Comparison of ENCODE assay signal across 15 cellular contexts in the genomic region with DNA sequence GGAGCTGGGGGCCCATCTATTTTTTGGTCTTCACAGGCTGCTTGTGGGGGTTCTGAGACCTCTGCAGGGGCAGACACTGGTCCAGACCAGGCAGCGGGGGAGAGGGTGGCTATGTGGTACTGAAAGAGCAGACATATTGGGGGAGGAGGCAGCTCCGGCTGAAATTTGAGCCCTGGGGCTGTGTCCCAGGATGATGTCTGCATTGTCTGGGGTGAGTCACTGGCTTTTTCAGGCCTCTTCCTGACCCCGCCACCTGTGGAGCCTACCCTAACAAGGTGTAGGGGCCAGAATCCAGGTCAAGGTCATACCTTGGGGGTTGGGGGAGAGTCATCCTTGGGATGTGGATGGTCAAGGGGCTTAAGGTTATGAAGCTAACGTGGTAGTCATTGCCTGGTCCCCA. TPM values are rescaled to one million over a fixed set of nuclear protein-coding genes. Genes with fewer than 3 reads are reported as not detected.
DNase-seq lines count a peak whose midpoint lies in the region; ATAC-seq and TF ChIP-seq lines count a peak whose summit lies in the region.
"Had no signal": no experiment of that assay in that cellular context is flagged by ENCODE, and none has a peak within 500 bp of the region (broad histone marks: within the 10 kb centered on the region; RNA-seq: fewer than 3 reads in every experiment).

No MANE protein-coding gene starts in this region.

- no peak for TF ChIP-seq CTCF in endodermal cell (conservative IDR thresholded peaks at IDR 0.05)
- no peak for TF ChIP-seq CTCF in parathyroid adenoma (IDR thresholded peaks at IDR 0.05)

- no peaks in the 10 kb centered on the region for H3K9me3 Mint-ChIP-seq in endodermal cell
- H3K9me3 Mint-ChIP-seq: activated CD4-positive, alpha-beta T cell treated with anti-CD3 and anti-CD28 coated beads, Interleukin-2, amount 10 ng/mL, durations not matched to agents 7 days and 5 days; dendritic cell treated with granulocyte-macrophage colony-stimulating factor and Interleukin-4, amounts not matched to agents 40 ng/mL and 50 ng/mL, for 4 days; naive thymus-derived CD4-positive, alpha-beta T cell had no signal

- H3K4me3 ChIP-seq in endodermal cell (ENCODE audit: low read length) (no peak overlapping the region), parathyroid adenoma (ENCODE audit: low read depth, low read length) (no peak overlapping the region)
- H3K4me3 ChIP-seq: skin epidermis had no signal

- DNase-seq in ELR (ENCODE audit: low read depth) (peak; percentile 71), endodermal cell (peak; percentile 82), GDM1 (lab: John Stamatoyannopoulos, UW) (no peak)
- DNase-seq: activated CD4-positive, alpha-beta T cell treated with anti-CD3 and anti-CD28 coated beads, Interleukin-2, amount 10 ng/mL, durations not matched to agents 7 days and 5 days; activated T-cell treated with anti-CD3 and anti-CD28 coated beads, Interleukin-2, amount 50 U/mL, for 48 hours; amniotic stem cell; naive thymus-derived CD4-positive, alpha-beta T cell; NCI-H1048; T-helper 2 cell had no signal

- no peak overlapping the region for H2AFZ ChIP-seq in parathyroid adenoma

- H3K27me3 Mint-ChIP-seq in endodermal cell (ENCODE audit: insufficient read depth): peaks cover 97% of the 10 kb centered on the region

- no peaks in the 10 kb centered on the region for H3K79me2 ChIP-seq in parathyroid adenoma

- H3K4me1 ChIP-seq in endodermal cell (ENCODE audit: control insufficient read depth, insufficient read depth, low read length) (peaks cover 2% of the 10 kb centered on the region), parathyroid adenoma (peaks cover 45% of the 10 kb centered on the region)

- no peak for TF ChIP-seq RAD21 in Ishikawa (IDR thresholded peaks at IDR 0.05; ENCODE audit: low read depth)

- no peak overlapping the region for H3K4me3 Mint-ChIP-seq in endodermal cell
- H3K4me3 Mint-ChIP-seq: activated CD4-positive, alpha-beta T cell treated with anti-CD3 and anti-CD28 coated beads, Interleukin-2, amount 10 ng/mL, durations not matched to agents 7 days and 5 days; dendritic cell treated with granulocyte-macrophage colony-stimulating factor and Interleukin-4, amounts not matched to agents 40 ng/mL and 50 ng/mL, for 4 days had no signal

- no peaks in the 10 kb centered on the region for H3K36me3 Mint-ChIP-seq in endodermal cell (ENCODE audit: low read depth)
- H3K36me3 Mint-ChIP-seq: naive thymus-derived CD4-positive, alpha-beta T cell had no signal

- peaks cover 6% of the 10 kb centered on the region for H3K4me1 Mint-ChIP-seq in endodermal cell

- H3K36me3 ChIP-seq in endodermal cell (ENCODE audit: control insufficient read depth, insufficient read depth, low read length) (no peaks in the 10 kb centered on the region), parathyroid adenoma (ENCODE audit: control insufficient read depth, insufficient read depth, low read length) (no peaks in the 10 kb centered on the region)

- no peak overlapping the region for H3K9ac ChIP-seq in endodermal cell (ENCODE audit: extremely low read depth, low read length, poor library complexity, severe bottlenecking)
- no peak overlapping the region for H3K9ac ChIP-seq in parathyroid adenoma

- TF ChIP-seq EP300 in Ishikawa (IDR thresholded peaks at IDR 0.05; ENCODE audit: borderline replicate concordance): 0 out of 2 replicates have a peak, but pooled peaks have one; percentile 27

- H3K4me2 ChIP-seq in parathyroid adenoma (ENCODE audit: low read length): no peak overlapping the region

- 77 to 92% methylated on average over 4 of the region's 4 CpGs for WGBS in endodermal cell (ENCODE audit: insufficient coverage in 1 of 2, insufficient read length in 1 of 2), 2 experiments

- H3K27ac Mint-ChIP-seq in endodermal cell: no peak overlapping the region
- H3K27ac Mint-ChIP-seq: activated CD4-positive, alpha-beta T cell treated with anti-CD3 and anti-CD28 coated beads, Interleukin-2, amount 10 ng/mL, durations not matched to agents 7 days and 5 days; dendritic cell treated with granulocyte-macrophage colony-stimulating factor and Interleukin-4, amounts not matched to agents 40 ng/mL and 50 ng/mL, for 4 days; naive thymus-derived CD4-positive, alpha-beta T cell had no signal

- H3K27me3 ChIP-seq in endodermal cell (ENCODE audit: control insufficient read depth, insufficient read depth, low read length, poor library complexity, severe bottlenecking) (peaks cover 97% of the 10 kb centered on the region), parathyroid adenoma (ENCODE audit: control insufficient read depth, insufficient read depth, low read length) (no peaks in the 10 kb centered on the region)

- H3K9me3 ChIP-seq in endodermal cell (ENCODE audit: control insufficient read depth, low read length) (no peaks in the 10 kb centered on the region), parathyroid adenoma (ENCODE audit: control insufficient read depth, low read length) (no peaks in the 10 kb centered on the region)

- ATAC-seq in HG03025 (IDR thresholded peaks at IDR 0.05; ENCODE audit: low FRiP score, unreplicated experiment): no peak
- ATAC-seq in HG03135 (IDR thresholded peaks at IDR 0.05; ENCODE audit: unreplicated experiment): no peak
- ATAC-seq: naive thymus-derived CD4-positive, alpha-beta T cell had no signal

- H3K27ac ChIP-seq in endodermal cell (ENCODE audit: low read depth, low read length) (no peak overlapping the region), parathyroid adenoma (peak overlapping the region; percentile 20)
- H3K27ac ChIP-seq: skin epidermis had no signal

TF ChIP-seq in Ishikawa, 13 proteins besides CTCF, POLR2A, EP300 and RAD21:
- TF ChIP-seq CREB1 (IDR thresholded peaks at IDR 0.05; ENCODE audit: low read depth) (no peak), NFIC (IDR thresholded peaks at IDR 0.05) (no peak), TEAD4 (IDR thresholded peaks at IDR 0.05) (no peak), TCF12 (IDR thresholded peaks at IDR 0.05; ENCODE audit: low read depth) (no peak), TAF1 (IDR thresholded peaks at IDR 0.05; ENCODE audit: low read depth) (no peak), ZBTB7A (IDR thresholded peaks at IDR 0.05; ENCODE audit: low read depth) (no peak), EGR1 (IDR thresholded peaks at IDR 0.05) (no peak), FOXM1 (IDR thresholded peaks at IDR 0.05; ENCODE audit: borderline replicate concordance, low read depth) (no peak), YY1 (IDR thresholded peaks at IDR 0.05; ENCODE audit: low read depth) (no peak; the same call in 1 of the 2 replicates), CEBPB (IDR thresholded peaks at IDR 0.05) (no peak)
- TF ChIP-seq, protein P1, sequence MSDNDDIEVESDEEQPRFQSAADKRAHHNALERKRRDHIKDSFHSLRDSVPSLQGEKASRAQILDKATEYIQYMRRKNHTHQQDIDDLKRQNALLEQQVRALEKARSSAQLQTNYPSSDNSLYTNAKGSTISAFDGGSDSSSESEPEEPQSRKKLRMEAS (IDR thresholded peaks at IDR 0.05): no peak
- TF ChIP-seq, protein P2, sequence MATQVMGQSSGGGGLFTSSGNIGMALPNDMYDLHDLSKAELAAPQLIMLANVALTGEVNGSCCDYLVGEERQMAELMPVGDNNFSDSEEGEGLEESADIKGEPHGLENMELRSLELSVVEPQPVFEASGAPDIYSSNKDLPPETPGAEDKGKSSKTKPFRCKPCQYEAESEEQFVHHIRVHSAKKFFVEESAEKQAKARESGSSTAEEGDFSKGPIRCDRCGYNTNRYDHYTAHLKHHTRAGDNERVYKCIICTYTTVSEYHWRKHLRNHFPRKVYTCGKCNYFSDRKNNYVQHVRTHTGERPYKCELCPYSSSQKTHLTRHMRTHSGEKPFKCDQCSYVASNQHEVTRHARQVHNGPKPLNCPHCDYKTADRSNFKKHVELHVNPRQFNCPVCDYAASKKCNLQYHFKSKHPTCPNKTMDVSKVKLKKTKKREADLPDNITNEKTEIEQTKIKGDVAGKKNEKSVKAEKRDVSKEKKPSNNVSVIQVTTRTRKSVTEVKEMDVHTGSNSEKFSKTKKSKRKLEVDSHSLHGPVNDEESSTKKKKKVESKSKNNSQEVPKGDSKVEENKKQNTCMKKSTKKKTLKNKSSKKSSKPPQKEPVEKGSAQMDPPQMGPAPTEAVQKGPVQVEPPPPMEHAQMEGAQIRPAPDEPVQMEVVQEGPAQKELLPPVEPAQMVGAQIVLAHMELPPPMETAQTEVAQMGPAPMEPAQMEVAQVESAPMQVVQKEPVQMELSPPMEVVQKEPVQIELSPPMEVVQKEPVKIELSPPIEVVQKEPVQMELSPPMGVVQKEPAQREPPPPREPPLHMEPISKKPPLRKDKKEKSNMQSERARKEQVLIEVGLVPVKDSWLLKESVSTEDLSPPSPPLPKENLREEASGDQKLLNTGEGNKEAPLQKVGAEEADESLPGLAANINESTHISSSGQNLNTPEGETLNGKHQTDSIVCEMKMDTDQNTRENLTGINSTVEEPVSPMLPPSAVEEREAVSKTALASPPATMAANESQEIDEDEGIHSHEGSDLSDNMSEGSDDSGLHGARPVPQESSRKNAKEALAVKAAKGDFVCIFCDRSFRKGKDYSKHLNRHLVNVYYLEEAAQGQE (IDR thresholded peaks at IDR 0.05; ENCODE audit: low read depth): no peak
- TF ChIP-seq, protein P3, sequence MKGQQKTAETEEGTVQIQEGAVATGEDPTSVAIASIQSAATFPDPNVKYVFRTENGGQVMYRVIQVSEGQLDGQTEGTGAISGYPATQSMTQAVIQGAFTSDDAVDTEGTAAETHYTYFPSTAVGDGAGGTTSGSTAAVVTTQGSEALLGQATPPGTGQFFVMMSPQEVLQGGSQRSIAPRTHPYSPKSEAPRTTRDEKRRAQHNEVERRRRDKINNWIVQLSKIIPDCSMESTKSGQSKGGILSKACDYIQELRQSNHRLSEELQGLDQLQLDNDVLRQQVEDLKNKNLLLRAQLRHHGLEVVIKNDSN (IDR thresholded peaks at IDR 0.05): no peak

RNA-seq across cellular contexts. Expression of gene CORO6, which starts 2.4 kb away (rescaled TPM):
- under 1 TPM; 0.86 to 1.00 TPM for total RNA-seq in endodermal cell
- 6.2 TPM for polyA plus RNA-seq in endodermal cell (2013, experiment 1 of 2)
- polyA plus RNA-seq in endodermal cell (2013, experiment 2 of 2): 5.3 TPM

RNA-seq across cellular contexts. Expression of gene ANKRD13B, which starts 27.3 kb away (rescaled TPM):
- 1 to 10 TPM; 2.2 to 2.6 TPM for total RNA-seq in endodermal cell
- polyA plus RNA-seq in endodermal cell (2013, experiment 1 of 2): 36.5 TPM
- polyA plus RNA-seq in endodermal cell (2013, experiment 2 of 2): 28.4 TPM

RNA-seq across cellular contexts. Expression of gene GIT1, which starts 30.8 kb away (rescaled TPM):
- 10 to 100 TPM; 45.0 to 61.8 TPM for total RNA-seq in endodermal cell
- 47.1 TPM for polyA plus RNA-seq in endodermal cell (2013, experiment 1 of 2)
- 48.9 TPM for polyA plus RNA-seq in endodermal cell (2013, experiment 2 of 2)

RNA-seq across cellular contexts. Expression of gene TP53I13, which starts 51.8 kb away (rescaled TPM):
- total RNA-seq in endodermal cell: 10 to 100 TPM; 21.7 to 31.0 TPM
- 34.6 TPM for polyA plus RNA-seq in endodermal cell (2013, experiment 1 of 2)
- 33.7 TPM for polyA plus RNA-seq in endodermal cell (2013, experiment 2 of 2)

RNA-seq across cellular contexts. Expression of gene ABHD15, which starts 53.4 kb away (rescaled TPM):
- 1 to 10 TPM; 1.4 to 2.1 TPM for total RNA-seq in endodermal cell
- polyA plus RNA-seq in endodermal cell (2013, experiment 1 of 2): 1.9 TPM
- polyA plus RNA-seq in endodermal cell (2013, experiment 2 of 2): 1.4 TPM
